Comparison of ENCODE assay signal across 8 cellular contexts in the genomic region with DNA sequence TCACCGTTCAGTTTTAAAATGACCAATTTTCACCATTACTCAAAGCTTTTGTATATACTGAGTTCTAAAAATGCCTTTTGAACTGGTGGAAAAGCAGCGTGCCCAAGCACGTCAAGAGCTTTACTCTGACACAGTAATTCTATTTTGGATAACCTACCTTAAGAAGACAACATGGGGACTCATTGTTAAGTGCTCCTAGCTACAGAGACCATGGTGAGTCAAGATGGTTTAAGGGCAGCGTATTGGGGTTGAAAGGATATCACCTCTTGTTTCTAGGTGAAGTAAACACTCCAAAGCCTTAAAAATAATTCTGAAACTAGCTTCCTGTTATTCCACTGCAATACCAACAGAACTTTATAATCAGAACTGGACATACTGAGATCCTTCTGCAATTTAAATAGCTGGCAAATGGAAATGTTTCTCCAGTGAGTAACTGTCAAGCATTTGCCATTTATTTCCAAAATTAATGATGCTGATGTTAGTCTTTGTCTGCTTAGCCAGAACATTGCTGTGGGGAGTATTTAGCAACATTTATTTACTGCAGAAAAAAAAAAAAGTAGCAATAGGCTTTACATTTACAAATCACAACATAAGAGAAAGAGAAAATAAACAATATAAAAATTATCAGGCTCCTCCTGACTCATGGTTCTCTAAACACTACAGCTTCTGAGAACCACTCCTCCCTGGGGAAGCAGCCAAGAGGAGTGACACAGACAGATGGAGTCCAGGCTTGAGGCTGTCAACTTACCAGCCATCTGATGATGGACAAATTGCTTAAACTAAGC. TPM values are rescaled to one million over a fixed set of nuclear protein-coding genes. Genes with fewer than 3 reads are reported as not detected.
DNase-seq lines count a peak whose midpoint lies in the region; ATAC-seq and TF ChIP-seq lines count a peak whose summit lies in the region.
"Not testable (repeated sequence)": the region's sequence is repeated elsewhere in the genome, so short reads cannot be mapped to it uniquely, and the experiment has no call there.

No MANE protein-coding gene starts in this region.

- H3K4me1 ChIP-seq in fibroblast of lung (ENCODE audit: control insufficient read depth, extremely low read depth, insufficient read depth, low read length); ovary (ENCODE audit: insufficient read depth); aorta (ENCODE audit: control insufficient read depth in 1 of 2, insufficient read depth in 2 of 2, low read length in 2 of 2): not testable (repeated sequence)

- TF ChIP-seq EP300 in ovary (IDR thresholded peaks at IDR 0.05): not testable (repeated sequence)

- not testable (repeated sequence) for H2AFZ ChIP-seq in fibroblast of lung (ENCODE audit: low read length)

- H3K27ac Mint-ChIP-seq in brain: peak overlapping the region in 4 of 5 experiments; percentile 31 to 72 (median 58)

- H3K4me3 Mint-ChIP-seq in brain: peak overlapping the region in 1 of 5 experiments; percentile 32

- H3K9me3 ChIP-seq in fibroblast of lung (ENCODE audit: control insufficient read depth, insufficient read depth, low read depth, low read length); ovary; aorta (ENCODE audit: control insufficient read depth, low read length): not testable (repeated sequence)

- TF ChIP-seq CTCF in RWPE1 (conservative IDR thresholded peaks at IDR 0.05; ENCODE audit: low read depth); brain (conservative IDR thresholded peaks at IDR 0.05); fibroblast of lung (conservative IDR thresholded peaks at IDR 0.05 in 1 of 2, IDR thresholded peaks at IDR 0.05 in 1 of 2; ENCODE audit: low read depth in 1 of 2, low read length in 2 of 2); ovary (IDR thresholded peaks at IDR 0.05): not testable (repeated sequence)

- peaks cover 25% of the 10 kb centered on the region for H3K4me1 Mint-ChIP-seq in brain

- CTCF ChIA-PET in RWPE1 (lab: Yijun Ruan, JAX): not testable (repeated sequence)

- H3K27me3 Mint-ChIP-seq in brain: not testable (repeated sequence)

- H3K9me3 Mint-ChIP-seq in brain: not testable (repeated sequence)

- not testable (repeated sequence) for H3K9ac ChIP-seq in fibroblast of lung (ENCODE audit: insufficient read depth, low read length)

- peak; percentile 61 for ATAC-seq in aorta (ENCODE audit: low FRiP score)

- intact Hi-C loops in ovary (cut with DNase I); aorta (cut with DNase I): not testable (repeated sequence)

- H3K27ac ChIP-seq in RWPE1: peak overlapping the region; percentile 46; the same call in 1 of the 2 replicates
- H3K27ac ChIP-seq in fibroblast of lung (ENCODE audit: insufficient read depth, low read length); ovary; aorta (ENCODE audit: low read depth in 1 of 2, low read length in 2 of 2): not testable (repeated sequence)

- not testable (repeated sequence) for TF ChIP-seq POLR2A in ovary (IDR thresholded peaks at IDR 0.05)

- H3K36me3 Mint-ChIP-seq in brain: not testable (repeated sequence)

- WGBS in ovary, 3 donors: 58 to 67% (median 60%) methylated on average over 4 of the region's 4 CpGs
- WGBS in aorta, 2 donors: 22 to 27% methylated on average over 4 of the region's 4 CpGs

- POLR2A ChIA-PET in RWPE1 (lab: Yijun Ruan, JAX; ENCODE audit: low non-redundant PET): not testable (repeated sequence)

- not testable (repeated sequence) for H3K79me2 ChIP-seq in fibroblast of lung (ENCODE audit: control insufficient read depth, insufficient read depth, low read length)

- not testable (repeated sequence) for H3K4me2 ChIP-seq in fibroblast of lung (ENCODE audit: extremely low read depth, insufficient read depth, low read length)

- not testable (repeated sequence) for H3K4me3 ChIP-seq in fibroblast of lung (replicated peaks in 1 of 4; ENCODE audit: control extremely low read depth in 1 of 4, insufficient read depth in 1 of 4, low read depth in 3 of 4, low read length in 4 of 4); ovary; aorta (ENCODE audit: low read length in 2 of 2)

- not testable (repeated sequence) for H3K36me3 ChIP-seq in fibroblast of lung (ENCODE audit: control insufficient read depth, insufficient read depth, low read length); ovary; aorta (ENCODE audit: control insufficient read depth in 1 of 2, insufficient read depth in 2 of 2, low read length in 1 of 2)

- peak; percentile 74 for DNase-seq in ELR (ENCODE audit: low read depth)
- peak; percentile 14 for DNase-seq in NCI-H2029 (lab: John Stamatoyannopoulos, UW)
- DNase-seq in RWPE1 (ENCODE audit: low spot score): peak; percentile 34
- DNase-seq in fibroblast of lung (ENCODE audit: low read depth in 2 of 2): peak; percentile 60 to 63
- DNase-seq in inferior parietal cortex (ENCODE audit: extremely low spot score): peak; percentile 39
- peak in 3 of 5 donors; percentile 21 to 47 (median 26) for DNase-seq in ovary
- DNase-seq in aorta: peak in 1 of 2 donors; percentile 69

- H3K27me3 ChIP-seq in fibroblast of lung (ENCODE audit: control insufficient read depth, insufficient read depth, low read length); ovary; aorta (ENCODE audit: control insufficient read depth in 1 of 2, insufficient read depth in 2 of 2, low read length in 1 of 2): not testable (repeated sequence)

- not testable (repeated sequence) for H4K20me1 ChIP-seq in fibroblast of lung (ENCODE audit: control insufficient read depth, extremely low read depth, insufficient read depth, low read length)

RNA-seq across cellular contexts. Expression of a gene that starts 44.2 kb away (rescaled TPM):
- polyA plus RNA-seq in brain (ENCODE audit: insufficient read depth, low read depth, low replicate concordance): 1.1 TPM
- 2.6 and 6.1 TPM in 2 replicates for total RNA-seq in fibroblast of lung
- polyA plus RNA-seq in fibroblast of lung: 0.97 and 4.7 TPM in 2 replicates
- polyA plus RNA-seq in fibroblast of lung (2012): 0.47 and 2.8 TPM in 2 replicates
- 0.07 and 3.5 TPM in 2 replicates for polyA minus RNA-seq in fibroblast of lung (ENCODE audit: low replicate concordance)
- 1 to 10 TPM; 2.9 to 7.6 (median 3.4) TPM for total RNA-seq in ovary
- 1 to 10 TPM; 2.5 to 2.8 TPM for polyA plus RNA-seq in ovary
- total RNA-seq in aorta: 1 to 10 TPM; 2.5 to 3.8 TPM
- polyA plus RNA-seq in aorta: 1 to 10 TPM; 1.0 to 1.7 TPM
